1 cellular context compared by ENCODE assay signal in the genomic region with DNA sequence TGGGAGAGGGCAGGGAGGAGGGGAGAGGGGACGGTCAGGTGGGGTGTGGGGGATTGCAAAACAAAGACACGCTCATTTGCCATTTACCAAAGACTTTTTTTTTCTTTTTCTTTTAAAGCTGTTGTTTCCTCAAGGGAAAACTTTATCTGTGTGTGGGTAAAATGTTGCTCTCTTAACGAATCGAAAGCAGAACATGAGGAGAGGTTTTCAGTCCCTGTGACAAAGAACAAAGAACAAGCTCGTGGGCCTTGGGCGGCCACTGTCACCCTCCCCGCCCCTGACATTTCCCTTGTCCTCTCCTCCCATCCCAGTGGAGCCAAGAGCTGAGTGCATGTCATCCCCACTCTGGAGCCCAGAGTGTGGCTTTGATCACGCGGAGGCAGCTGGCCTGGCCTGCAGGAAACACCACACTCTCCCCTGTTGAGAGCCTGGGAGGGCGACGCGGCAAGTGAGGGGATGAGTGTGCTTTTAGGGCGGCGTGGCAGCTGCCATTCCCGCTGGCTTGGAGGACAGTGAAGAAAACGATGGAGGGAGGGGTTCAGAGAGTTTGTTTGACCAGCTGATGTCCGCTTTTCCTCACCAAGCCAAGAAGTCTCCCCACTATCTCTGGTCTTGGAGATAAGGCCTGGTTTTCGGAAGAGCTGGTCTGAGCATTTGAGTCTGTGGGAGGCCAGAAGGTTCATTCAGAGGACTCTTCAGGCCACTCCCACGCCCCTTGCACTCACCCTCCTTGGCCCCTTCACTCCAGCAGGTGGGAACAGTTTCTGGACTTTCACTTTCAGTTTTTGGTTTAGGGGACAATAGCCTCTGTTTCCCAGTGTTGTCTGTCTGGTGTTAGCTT.
TF ChIP-seq lines count a peak whose summit lies in the region.

No MANE protein-coding gene starts in this region.

TF ChIP-seq in HepG2, 621 proteins besides CTCF, POLR2A, EP300 and RAD21 (continues in another document):
- peak; percentile 40; the same call in 1 of the 2 replicates for TF ChIP-seq TBX2 (CRISPR knock-in tag; IDR thresholded peaks at IDR 0.05; ENCODE audit: borderline replicate concordance)
- no peak for TF ChIP-seq SMARCE1 (IDR thresholded peaks at IDR 0.05; ENCODE audit: borderline replicate concordance)
- TF ChIP-seq ZNF766 (CRISPR knock-in tag; IDR thresholded peaks at IDR 0.05; ENCODE audit: borderline replicate concordance): peak; percentile 67; the same call in 1 of the 2 replicates
- TF ChIP-seq, protein P1, sequence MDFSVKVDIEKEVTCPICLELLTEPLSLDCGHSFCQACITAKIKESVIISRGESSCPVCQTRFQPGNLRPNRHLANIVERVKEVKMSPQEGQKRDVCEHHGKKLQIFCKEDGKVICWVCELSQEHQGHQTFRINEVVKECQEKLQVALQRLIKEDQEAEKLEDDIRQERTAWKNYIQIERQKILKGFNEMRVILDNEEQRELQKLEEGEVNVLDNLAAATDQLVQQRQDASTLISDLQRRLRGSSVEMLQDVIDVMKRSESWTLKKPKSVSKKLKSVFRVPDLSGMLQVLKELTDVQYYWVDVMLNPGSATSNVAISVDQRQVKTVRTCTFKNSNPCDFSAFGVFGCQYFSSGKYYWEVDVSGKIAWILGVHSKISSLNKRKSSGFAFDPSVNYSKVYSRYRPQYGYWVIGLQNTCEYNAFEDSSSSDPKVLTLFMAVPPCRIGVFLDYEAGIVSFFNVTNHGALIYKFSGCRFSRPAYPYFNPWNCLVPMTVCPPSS (IDR thresholded peaks at IDR 0.05): no peak
- 0 out of 2 replicates have a peak, but pooled peaks have one; percentile 29 for TF ChIP-seq TRIM24 (CRISPR knock-in tag; IDR thresholded peaks at IDR 0.05)
- TF ChIP-seq MYC (CRISPR knock-in tag; IDR thresholded peaks at IDR 0.05; ENCODE audit: borderline replicate concordance): peak; percentile 40; the same call in 1 of the 2 replicates
- TF ChIP-seq GABPB1 (CRISPR knock-in tag; IDR thresholded peaks at IDR 0.05): peak; percentile 16; the same call in 1 of the 2 replicates
- peak; percentile 40; the same call in 1 of the 2 replicates for TF ChIP-seq REXO4 (CRISPR knock-in tag; IDR thresholded peaks at IDR 0.05; ENCODE audit: borderline replicate concordance)
- TF ChIP-seq, protein P2, sequence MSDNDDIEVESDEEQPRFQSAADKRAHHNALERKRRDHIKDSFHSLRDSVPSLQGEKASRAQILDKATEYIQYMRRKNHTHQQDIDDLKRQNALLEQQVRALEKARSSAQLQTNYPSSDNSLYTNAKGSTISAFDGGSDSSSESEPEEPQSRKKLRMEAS (IDR thresholded peaks at IDR 0.05): peak; percentile 41; the same call in 1 of the 2 replicates
- no peak for TF ChIP-seq CHCHD3 (CRISPR knock-in tag; IDR thresholded peaks at IDR 0.05)
- peak; percentile 29; the same call in 1 of the 2 replicates for TF ChIP-seq TGIF2 (CRISPR knock-in tag; IDR thresholded peaks at IDR 0.05)
- 0 out of 2 replicates have a peak, but pooled peaks have one; percentile 42 for TF ChIP-seq ZNF501 (CRISPR knock-in tag; IDR thresholded peaks at IDR 0.05)
- TF ChIP-seq ZNF263 (CRISPR knock-in tag; IDR thresholded peaks at IDR 0.05): peak; percentile 21; the same call in 1 of the 2 replicates
- TF ChIP-seq ATF7 (IDR thresholded peaks at IDR 0.05): no peak
- TF ChIP-seq ATF7 (CRISPR knock-in tag; IDR thresholded peaks at IDR 0.05): peak; percentile 69; the same call in 1 of the 2 replicates
- peak; percentile 99 for TF ChIP-seq IRF2 (CRISPR knock-in tag; IDR thresholded peaks at IDR 0.05)
- TF ChIP-seq HBP1 (CRISPR knock-in tag; IDR thresholded peaks at IDR 0.05; ENCODE audit: low read depth): 0 out of 2 replicates have a peak, but pooled peaks have one; percentile 30
- peak; percentile 43 for TF ChIP-seq TEAD3 (CRISPR knock-in tag; optimal IDR thresholded peaks at IDR 0.05; ENCODE audit: borderline replicate concordance)
- TF ChIP-seq ZFY (CRISPR knock-in tag; IDR thresholded peaks at IDR 0.05): peak; percentile 62
- TF ChIP-seq ZNF282 (IDR thresholded peaks at IDR 0.05; ENCODE audit: partially characterized antibody): no peak
- TF ChIP-seq PHF21A (CRISPR knock-in tag; IDR thresholded peaks at IDR 0.05): 0 out of 2 replicates have a peak, but pooled peaks have one; percentile 25
- TF ChIP-seq ZNF468 (CRISPR knock-in tag; IDR thresholded peaks at IDR 0.05): no peak
- TF ChIP-seq ZNF564 (CRISPR knock-in tag; IDR thresholded peaks at IDR 0.05): 0 out of 2 replicates have a peak, but pooled peaks have one; percentile 38
- peak; percentile 60; the same call in 1 of the 2 replicates for TF ChIP-seq ZSCAN25 (CRISPR knock-in tag; IDR thresholded peaks at IDR 0.05)
- TF ChIP-seq ZNF768 (CRISPR knock-in tag; IDR thresholded peaks at IDR 0.05): peak; percentile 73; the same call in 1 of the 2 replicates
- TF ChIP-seq ZNF17 (CRISPR knock-in tag; IDR thresholded peaks at IDR 0.05): 0 out of 2 replicates have a peak, but pooled peaks have one; percentile 30
- no peak for TF ChIP-seq ZNF557 (CRISPR knock-in tag; IDR thresholded peaks at IDR 0.05)
- TF ChIP-seq MEIS1 (CRISPR knock-in tag; IDR thresholded peaks at IDR 0.05; ENCODE audit: borderline replicate concordance): peak; percentile 39; the same call in 1 of the 2 replicates
- TF ChIP-seq ZNF687 (CRISPR knock-in tag; IDR thresholded peaks at IDR 0.05): peak; percentile 91
- peak; percentile 40; the same call in 1 of the 2 replicates for TF ChIP-seq THAP11 (CRISPR knock-in tag; IDR thresholded peaks at IDR 0.05)
- TF ChIP-seq, protein P3, sequence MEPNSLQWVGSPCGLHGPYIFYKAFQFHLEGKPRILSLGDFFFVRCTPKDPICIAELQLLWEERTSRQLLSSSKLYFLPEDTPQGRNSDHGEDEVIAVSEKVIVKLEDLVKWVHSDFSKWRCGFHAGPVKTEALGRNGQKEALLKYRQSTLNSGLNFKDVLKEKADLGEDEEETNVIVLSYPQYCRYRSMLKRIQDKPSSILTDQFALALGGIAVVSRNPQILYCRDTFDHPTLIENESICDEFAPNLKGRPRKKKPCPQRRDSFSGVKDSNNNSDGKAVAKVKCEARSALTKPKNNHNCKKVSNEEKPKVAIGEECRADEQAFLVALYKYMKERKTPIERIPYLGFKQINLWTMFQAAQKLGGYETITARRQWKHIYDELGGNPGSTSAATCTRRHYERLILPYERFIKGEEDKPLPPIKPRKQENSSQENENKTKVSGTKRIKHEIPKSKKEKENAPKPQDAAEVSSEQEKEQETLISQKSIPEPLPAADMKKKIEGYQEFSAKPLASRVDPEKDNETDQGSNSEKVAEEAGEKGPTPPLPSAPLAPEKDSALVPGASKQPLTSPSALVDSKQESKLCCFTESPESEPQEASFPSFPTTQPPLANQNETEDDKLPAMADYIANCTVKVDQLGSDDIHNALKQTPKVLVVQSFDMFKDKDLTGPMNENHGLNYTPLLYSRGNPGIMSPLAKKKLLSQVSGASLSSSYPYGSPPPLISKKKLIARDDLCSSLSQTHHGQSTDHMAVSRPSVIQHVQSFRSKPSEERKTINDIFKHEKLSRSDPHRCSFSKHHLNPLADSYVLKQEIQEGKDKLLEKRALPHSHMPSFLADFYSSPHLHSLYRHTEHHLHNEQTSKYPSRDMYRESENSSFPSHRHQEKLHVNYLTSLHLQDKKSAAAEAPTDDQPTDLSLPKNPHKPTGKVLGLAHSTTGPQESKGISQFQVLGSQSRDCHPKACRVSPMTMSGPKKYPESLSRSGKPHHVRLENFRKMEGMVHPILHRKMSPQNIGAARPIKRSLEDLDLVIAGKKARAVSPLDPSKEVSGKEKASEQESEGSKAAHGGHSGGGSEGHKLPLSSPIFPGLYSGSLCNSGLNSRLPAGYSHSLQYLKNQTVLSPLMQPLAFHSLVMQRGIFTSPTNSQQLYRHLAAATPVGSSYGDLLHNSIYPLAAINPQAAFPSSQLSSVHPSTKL (CRISPR knock-in tag; IDR thresholded peaks at IDR 0.05): 0 out of 2 replicates have a peak, but pooled peaks have one; percentile 6
- TF ChIP-seq ZNF792 (CRISPR knock-in tag; IDR thresholded peaks at IDR 0.05): 0 out of 2 replicates have a peak, but pooled peaks have one; percentile 9
- 0 out of 2 replicates have a peak, but pooled peaks have one; percentile 37 for TF ChIP-seq ZNF574 (CRISPR knock-in tag; IDR thresholded peaks at IDR 0.05)
- no peak for TF ChIP-seq HOXA7 (CRISPR knock-in tag; IDR thresholded peaks at IDR 0.05)
- no peak for TF ChIP-seq SMC3 (IDR thresholded peaks at IDR 0.05; ENCODE audit: low read length)
- TF ChIP-seq TIGD3 (CRISPR knock-in tag; IDR thresholded peaks at IDR 0.05; ENCODE audit: borderline replicate concordance): no peak
- TF ChIP-seq, protein P4, sequence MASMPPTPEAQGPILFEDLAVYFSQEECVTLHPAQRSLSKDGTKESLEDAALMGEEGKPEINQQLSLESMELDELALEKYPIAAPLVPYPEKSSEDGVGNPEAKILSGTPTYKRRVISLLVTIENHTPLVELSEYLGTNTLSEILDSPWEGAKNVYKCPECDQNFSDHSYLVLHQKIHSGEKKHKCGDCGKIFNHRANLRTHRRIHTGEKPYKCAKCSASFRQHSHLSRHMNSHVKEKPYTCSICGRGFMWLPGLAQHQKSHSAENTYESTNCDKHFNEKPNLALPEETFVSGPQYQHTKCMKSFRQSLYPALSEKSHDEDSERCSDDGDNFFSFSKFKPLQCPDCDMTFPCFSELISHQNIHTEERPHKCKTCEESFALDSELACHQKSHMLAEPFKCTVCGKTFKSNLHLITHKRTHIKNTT (CRISPR knock-in tag; IDR thresholded peaks at IDR 0.05): 0 out of 2 replicates have a peak, but pooled peaks have one; percentile 45
